25 cellular contexts compared by ENCODE assay signal in the genomic region with DNA sequence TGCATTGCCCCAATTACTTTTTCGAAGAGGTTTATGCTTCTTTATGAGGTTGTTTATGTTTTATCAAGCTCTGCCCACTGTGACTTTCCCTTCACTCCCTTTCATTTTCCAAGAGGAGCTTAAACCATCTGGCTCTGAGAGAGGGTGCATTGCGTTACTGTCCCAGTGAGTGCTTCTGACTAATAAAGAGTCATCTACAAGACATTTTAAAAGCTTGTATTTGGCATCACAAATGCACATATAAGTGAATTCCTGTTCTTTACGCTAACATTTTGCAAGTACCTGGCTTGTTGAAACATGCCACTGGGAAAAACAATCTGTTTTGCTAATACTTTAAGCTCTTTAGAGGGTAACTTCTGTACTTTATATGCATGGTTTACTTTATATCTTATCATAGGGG.
DNase-seq lines count a peak whose midpoint lies in the region; ATAC-seq and TF ChIP-seq lines count a peak whose summit lies in the region.
"Had no signal": no experiment of that assay in that cellular context is flagged by ENCODE, and none has a peak within 500 bp of the region (broad histone marks: within the 10 kb centered on the region; RNA-seq: fewer than 3 reads in every experiment).

No MANE protein-coding gene starts in this region.

- DNase-seq in HS-5 (ENCODE audit: low read depth) (peak; percentile 11), RWPE2 (ENCODE audit: low spot score) (no peak), glutamatergic neuron (no peak), AG20443 (ENCODE audit: low spot score) (no peak)
- no peak for DNase-seq in activated naive CD4-positive, alpha-beta T cell treated with Interleukin-2 at 50 U/mL for 16 hours
- DNase-seq: activated CD8-positive, alpha-beta T cell treated with anti-CD3 and anti-CD28 coated beads, Interleukin-2, amount 10 ng/mL, durations not matched to agents 7 days and 5 days; activated naive CD8-positive, alpha-beta T cell treated with anti-CD3 and anti-CD28 coated beads, Interleukin-2, amount 50 U/mL, for 24 hours; activated T-cell treated with anti-CD3 and anti-CD28 coated beads, Interleukin-2, amount 50 U/mL, for 72 hours; COR-L47; heart right ventricle; lower lobe of right lung; naive B cell; NCI-H1417; NCI-H2171 treated with DMSO at 0.1 percent for 48 hours; SHP77 treated with DMSO at 0.1 percent for 48 hours; stimulated activated CD4-positive, alpha-beta T cell treated with anti-CD3 and anti-CD28 coated beads, Interleukin-2, amount 100 ng/mL, for 48 hours had no signal

- peak overlapping the region in 3 of 11 experiments; percentile 16 to 22 (median 19); a peak in 2 of 22 replicates for H3K27ac ChIP-seq in BLaER1 treated with 17β-estradiol and CSF1 and Interleukin-3, amounts not matched to agents 10 nM and 100 nM
- H3K27ac ChIP-seq in RWPE2 (ENCODE audit: poor library complexity, severe bottlenecking), result peak overlapping the region; percentile 82
- H3K27ac ChIP-seq: heart right ventricle, lower lobe of right lung, parathyroid adenoma, VCaP had no signal

- H3K4me1 Mint-ChIP-seq in glutamatergic neuron (ENCODE audit: low read depth, unreplicated experiment), result peaks cover 27% of the 10 kb centered on the region
- H3K4me1 Mint-ChIP-seq: activated naive CD8-positive, alpha-beta T cell treated with anti-CD3 and anti-CD28 coated beads, Interleukin-2, amount 50 U/mL, for 24 hours; central memory CD8-positive, alpha-beta T cell had no signal

- H3K4me2 ChIP-seq in BLaER1 treated with 17β-estradiol and CSF1 and Interleukin-3, amounts not matched to agents 10 nM and 100 nM, result peak overlapping the region in 8 of 11 experiments; percentile 14 to 71 (median 50); a peak in 14 of 22 replicates

- no peaks in the 10 kb centered on the region for H3K36me3 Mint-ChIP-seq in glutamatergic neuron (ENCODE audit: unreplicated experiment)
- H3K36me3 Mint-ChIP-seq: naive B cell had no signal

- peak; percentile 99 for ATAC-seq in RWPE2 (ENCODE audit: low read depth)
- ATAC-seq in HG02885 (IDR thresholded peaks at IDR 0.05; ENCODE audit: poor library complexity, unreplicated experiment), result no peak
- ATAC-seq in HG03135 (IDR thresholded peaks at IDR 0.05; ENCODE audit: unreplicated experiment), result no peak
- ATAC-seq: activated CD8-positive, alpha-beta T cell treated with anti-CD3 and anti-CD28 coated beads, Interleukin-2, amount 10 ng/mL, durations not matched to agents 7 days and 5 days; activated naive CD8-positive, alpha-beta T cell treated with anti-CD3 and anti-CD28 coated beads, Interleukin-2, amount 50 U/mL, for 24 hours; activated T-cell treated with anti-CD3 and anti-CD28 coated beads, Interleukin-2, amount 50 U/mL, for 72 hours; HCT116; K562; lower lobe of right lung had no signal

- H3K9me3 ChIP-seq in BLaER1 treated with 17β-estradiol and CSF1 and Interleukin-3, amounts not matched to agents 10 nM and 100 nM (replicated peaks in 1 of 11), result 0 out of 22 replicates have a peak, but pooled peaks cover 0 to 4% (median 0%) of the 10 kb centered on the region in 11 experiments
- no peaks in the 10 kb centered on the region for H3K9me3 ChIP-seq in RWPE2 (ENCODE audit: severe bottlenecking)
- H3K9me3 ChIP-seq: heart right ventricle, lower lobe of right lung had no signal

- no peaks in the 10 kb centered on the region for H3K27me3 Mint-ChIP-seq in glutamatergic neuron (ENCODE audit: unreplicated experiment)
- H3K27me3 Mint-ChIP-seq: activated naive CD8-positive, alpha-beta T cell treated with anti-CD3 and anti-CD28 coated beads, Interleukin-2, amount 50 U/mL, for 24 hours; central memory CD8-positive, alpha-beta T cell; naive B cell had no signal

- H3K9ac ChIP-seq in BLaER1 treated with 17β-estradiol and CSF1 and Interleukin-3, amounts not matched to agents 10 nM and 100 nM, result peak overlapping the region in 1 of 11 experiments; percentile 32; a peak in 1 of 22 replicates
- H3K9ac ChIP-seq: parathyroid adenoma had no signal

- no peaks in the 10 kb centered on the region for H4K20me1 ChIP-seq in BLaER1 treated with 17β-estradiol and CSF1 and Interleukin-3, amounts not matched to agents 10 nM and 100 nM

- H3K4me3 Mint-ChIP-seq in glutamatergic neuron (ENCODE audit: unreplicated experiment), result peak overlapping the region; percentile 46
- H3K4me3 Mint-ChIP-seq: activated CD8-positive, alpha-beta T cell treated with anti-CD3 and anti-CD28 coated beads, Interleukin-2, amount 10 ng/mL, durations not matched to agents 7 days and 5 days; activated naive CD8-positive, alpha-beta T cell treated with anti-CD3 and anti-CD28 coated beads, Interleukin-2, amount 50 U/mL, for 24 hours; activated T-cell treated with anti-CD3 and anti-CD28 coated beads, Interleukin-2, amount 50 U/mL, for 72 hours; central memory CD8-positive, alpha-beta T cell; naive B cell; T-helper 1 cell treated with Interleukin-12 subunit alpha and Interleukin-12 subunit beta and Interleukin-4 antibody, amounts not matched to agents 30 μg/mL and 1 μg/mL, for 36 hours had no signal

- H3K27ac Mint-ChIP-seq in glutamatergic neuron (ENCODE audit: unreplicated experiment), result peak overlapping the region; percentile 23
- H3K27ac Mint-ChIP-seq: activated CD8-positive, alpha-beta T cell treated with anti-CD3 and anti-CD28 coated beads, Interleukin-2, amount 10 ng/mL, durations not matched to agents 7 days and 5 days; activated naive CD8-positive, alpha-beta T cell treated with anti-CD3 and anti-CD28 coated beads, Interleukin-2, amount 50 U/mL, for 24 hours; activated T-cell treated with anti-CD3 and anti-CD28 coated beads, Interleukin-2, amount 50 U/mL, for 72 hours; T-helper 1 cell treated with Interleukin-12 subunit alpha and Interleukin-12 subunit beta and Interleukin-4 antibody, amounts not matched to agents 30 μg/mL and 1 μg/mL, for 36 hours had no signal

- no peaks in the 10 kb centered on the region for H3K36me3 ChIP-seq in BLaER1 treated with 17β-estradiol and CSF1 and Interleukin-3, amounts not matched to agents 10 nM and 100 nM
- no peaks in the 10 kb centered on the region for H3K36me3 ChIP-seq in RWPE2 (ENCODE audit: low read depth)
- H3K36me3 ChIP-seq: heart right ventricle, lower lobe of right lung had no signal

- H3K4me3 ChIP-seq in BLaER1 treated with 17β-estradiol and CSF1 and Interleukin-3, amounts not matched to agents 10 nM and 100 nM, result no peak overlapping the region
- H3K4me3 ChIP-seq in RWPE2 (ENCODE audit: severe bottlenecking), result no peak overlapping the region
- H3K4me3 ChIP-seq: heart right ventricle, K562, lower lobe of right lung had no signal

- H3K9me3 Mint-ChIP-seq in glutamatergic neuron (ENCODE audit: unreplicated experiment), result no peaks in the 10 kb centered on the region
- H3K9me3 Mint-ChIP-seq: naive B cell had no signal

- TF ChIP-seq CTCF in RWPE2 (IDR thresholded peaks at IDR 0.05; ENCODE audit: poor library complexity, severe bottlenecking) (no peak), glutamatergic neuron (IDR thresholded peaks at IDR 0.05; ENCODE audit: partially characterized antibody, unreplicated experiment) (no peak)

- H3K27me3 ChIP-seq in BLaER1 treated with 17β-estradiol and CSF1 and Interleukin-3, amounts not matched to agents 10 nM and 100 nM, result no peaks in the 10 kb centered on the region
- H3K27me3 ChIP-seq in RWPE2 (ENCODE audit: insufficient read depth, poor library complexity, severe bottlenecking), result no peaks in the 10 kb centered on the region
- H3K27me3 ChIP-seq: heart right ventricle had no signal

- H3K4me1 ChIP-seq in BLaER1 treated with 17β-estradiol and CSF1 and Interleukin-3, amounts not matched to agents 10 nM and 100 nM, result peaks cover 0 to 45% (median 17%) of the 10 kb centered on the region in 10 experiments; a peak in 12 of 20 replicates
- H3K4me1 ChIP-seq in RWPE2 (ENCODE audit: insufficient read depth, poor library complexity, severe bottlenecking), result peaks cover 21% of the 10 kb centered on the region
- H3K4me1 ChIP-seq: heart right ventricle, lower lobe of right lung, parathyroid adenoma had no signal
